3 cellular contexts compared by ENCODE assay signal in genomic region chr5:172596638-172597231, GRCh38.
TF ChIP-seq lines count a peak whose summit lies in the region.

No MANE protein-coding gene starts in this region.

TF ChIP-seq in GM23338, 12 proteins besides CTCF, POLR2A, EP300 and RAD21:
- TF ChIP-seq JUNB (IDR thresholded peaks at IDR 0.05; ENCODE audit: unreplicated experiment) (no peak), ZNF462 (CRISPR knock-in tag; IDR thresholded peaks at IDR 0.05) (no peak), NANOG (IDR thresholded peaks at IDR 0.05; ENCODE audit: borderline replicate concordance) (no peak), POLR2AphosphoS5 (IDR thresholded peaks at IDR 0.05; ENCODE audit: low read depth) (no peak)
TF ChIP-seq in GM23338: peak in this region for 0.

TF ChIP-seq in WTC11, 78 proteins besides CTCF, POLR2A, EP300 and RAD21:
- no peak for TF ChIP-seq ARID4B (CRISPR knock-in tag; IDR thresholded peaks at IDR 0.05; ENCODE audit: borderline replicate concordance)
- peak; percentile 53; the same call in 1 of the 2 replicates for TF ChIP-seq NFE2L1 (CRISPR knock-in tag; IDR thresholded peaks at IDR 0.05)
- no peak for TF ChIP-seq ZNF121 (CRISPR knock-in tag; IDR thresholded peaks at IDR 0.05)
- no peak for TF ChIP-seq FOXP1 (CRISPR knock-in tag; IDR thresholded peaks at IDR 0.05; ENCODE audit: borderline replicate concordance)
TF ChIP-seq in WTC11: peak in this region for 1.

TF ChIP-seq in endothelial cell of umbilical vein, 7 proteins besides CTCF, POLR2A, EP300 and RAD21:
- TF ChIP-seq FOS (IDR thresholded peaks at IDR 0.05; ENCODE audit: borderline replicate concordance, insufficient read depth, low read length): no peak
